ENCODE assay signal across 8 cellular contexts in genomic region chr20:50286174-50286511, GRCh38.
DNase-seq lines count a peak whose midpoint lies in the region; ATAC-seq and TF ChIP-seq lines count a peak whose summit lies in the region.
"Had no signal": no experiment of that assay in that cellular context is flagged by ENCODE, and none has a peak within 500 bp of the region (broad histone marks: within the 10 kb centered on the region; RNA-seq: fewer than 3 reads in every experiment).

No MANE protein-coding gene starts in this region.

- peak overlapping the region; percentile 70 for H2AFZ ChIP-seq in PC-9

- H3K4me3 ChIP-seq in PC-9 (peak overlapping the region; percentile 47), iPS-15b (ENCODE audit: low read depth, low read length) (no peak overlapping the region), thoracic aorta (peak overlapping the region; percentile 25)

- ATAC-seq in GM21529 (IDR thresholded peaks at IDR 0.05; ENCODE audit: unreplicated experiment) (peak; percentile 55), thoracic aorta (ENCODE audit: insufficient number of reproducible peaks, low FRiP score, low read depth) (no peak)

- POLR2A ChIA-PET in PC-9 (lab: Charles Lee; ENCODE audit: unreplicated experiment) = interaction anchor here (0.6 kb wide), 1 partner anchor 32 kb away, joined by 3 read pairs; no protein-coding TSS in a partner anchor

- no peaks in the 10 kb centered on the region for H3K9me3 ChIP-seq in PC-9 (ENCODE audit: insufficient read depth, low read depth)
- H3K9me3 ChIP-seq in iPS-15b (ENCODE audit: control insufficient read depth, insufficient read depth, low read length) = no peaks in the 10 kb centered on the region
- no peaks in the 10 kb centered on the region for H3K9me3 ChIP-seq in thoracic aorta

- H3K9ac ChIP-seq in iPS-15b (ENCODE audit: low read depth, low read length) = peak overlapping the region; percentile 47

- peaks cover 49% of the 10 kb centered on the region for H3F3A ChIP-seq in PC-9 (ENCODE audit: insufficient read depth, low read depth)

- H3K36me3 ChIP-seq in PC-9 (ENCODE audit: low read depth) (no peaks in the 10 kb centered on the region), iPS-15b (ENCODE audit: control insufficient read depth, insufficient read depth, low read length) (no peaks in the 10 kb centered on the region), thoracic aorta (no peaks in the 10 kb centered on the region)

- H3K4me1 ChIP-seq in PC-9 (replicated peaks; ENCODE audit: insufficient read depth) (peaks cover 65% of the 10 kb centered on the region), iPS-15b (ENCODE audit: control insufficient read depth, insufficient read depth, low read length) (no peaks in the 10 kb centered on the region), thoracic aorta (ENCODE audit: control insufficient read depth in 1 of 2, low read depth in 2 of 2) (peaks cover 28 to 39% of the 10 kb centered on the region in 2 donors)

- intact Hi-C loops in PC-9 (cut with micrococcal nuclease; ENCODE audit: unreplicated experiment) = loop anchor here (2.0 kb wide), 1 partner anchor 93 kb away; no protein-coding TSS in a partner anchor

- no peaks in the 10 kb centered on the region for H3K9me2 ChIP-seq in PC-9 (ENCODE audit: insufficient read depth)

- H3K27ac ChIP-seq in PC-9 (peak overlapping the region; percentile 90), thoracic aorta (peak overlapping the region; percentile 48 to 80)

- H4K20me1 ChIP-seq in PC-9 (ENCODE audit: insufficient read depth) = no peaks in the 10 kb centered on the region

- peak overlapping the region; percentile 87 for H3K4me2 ChIP-seq in PC-9

- DNase-seq in PC-9 = no peak
- DNase-seq in thoracic aorta (ENCODE audit: low spot score) = no peak
- DNase-seq in nucleus accumbens (lab: John Stamatoyannopoulos, UW) = no peak
- no peak for DNase-seq in hippocampal formation (lab: John Stamatoyannopoulos, UW)
- no peak for DNase-seq in dermis blood vessel endothelial cell
- DNase-seq: activated CD4-positive, alpha-beta T cell treated with anti-CD3 and anti-CD28 coated beads, Interleukin-2, amount 50 U/mL, for 1 hour had no signal

- CTCF ChIA-PET in PC-9 (lab: Charles Lee) = no interaction called here

- TF ChIP-seq CTCF in PC-9 (conservative IDR thresholded peaks at IDR 0.05) (peak; percentile 26; the same call in 1 of the 2 replicates), thoracic aorta (IDR thresholded peaks at IDR 0.05) (no peak)

- peaks cover 14% of the 10 kb centered on the region for H3K79me2 ChIP-seq in PC-9 (ENCODE audit: low read depth)

- TSS peak; percentile 97 for BruUV-seq in PC-9 (replicated peaks; lab: Mats Ljungman, UMichigan)

- H3K27me3 ChIP-seq in PC-9 (ENCODE audit: insufficient read depth, low read depth) = no peaks in the 10 kb centered on the region
- no peaks in the 10 kb centered on the region for H3K27me3 ChIP-seq in iPS-15b (ENCODE audit: control insufficient read depth, insufficient read depth, low read length)
- no peaks in the 10 kb centered on the region for H3K27me3 ChIP-seq in thoracic aorta (replicated peaks; ENCODE audit: insufficient read depth)
